13 cellular contexts compared by ENCODE assay signal in genomic region chr7:128915841-128916642, GRCh38. TPM values are rescaled to one million over a fixed set of nuclear protein-coding genes. Genes with fewer than 3 reads are reported as not detected.
DNase-seq lines count a peak whose midpoint lies in the region; ATAC-seq and TF ChIP-seq lines count a peak whose summit lies in the region.
"Had no signal": no experiment of that assay in that cellular context is flagged by ENCODE, and none has a peak within 500 bp of the region (broad histone marks: within the 10 kb centered on the region; RNA-seq: fewer than 3 reads in every experiment).

No MANE protein-coding gene starts in this region.

- H3K4me3 Mint-ChIP-seq in naive B cell = peak overlapping the region; percentile 80 to 97 (median 86)
- no peak overlapping the region for H3K4me3 Mint-ChIP-seq in T-helper 2 cell treated with Interferon-gamma antibody and Interleukin-4, amounts not matched to agents 5 μg/mL and 100 μg/mL, for 36 hours

- WGBS in suprapubic skin = 53% methylated on average over 21 of the region's 69 CpGs

- H3K9me3 ChIP-seq in ascending aorta (no peaks in the 10 kb centered on the region), suprapubic skin (no peaks in the 10 kb centered on the region), upper lobe of right lung (no peaks in the 10 kb centered on the region)
- H3K9me3 ChIP-seq: tibial nerve had no signal

- TF ChIP-seq CTCF in ascending aorta (IDR thresholded peaks at IDR 0.05) = no peak
- no peak for TF ChIP-seq CTCF in suprapubic skin (IDR thresholded peaks at IDR 0.05)
- no peak for TF ChIP-seq CTCF in upper lobe of right lung (IDR thresholded peaks at IDR 0.05)

- no peaks in the 10 kb centered on the region for H3K9me3 Mint-ChIP-seq in naive B cell
- H3K9me3 Mint-ChIP-seq in T-helper 2 cell treated with Interferon-gamma antibody and Interleukin-4, amounts not matched to agents 5 μg/mL and 100 μg/mL, for 36 hours = no peaks in the 10 kb centered on the region
- H3K9me3 Mint-ChIP-seq: nephron had no signal

- H3K27ac ChIP-seq in ascending aorta = no peak overlapping the region
- no peak overlapping the region for H3K27ac ChIP-seq in suprapubic skin
- no peak overlapping the region for H3K27ac ChIP-seq in upper lobe of right lung
- H3K27ac ChIP-seq: tibial nerve had no signal

- peak; percentile 61 for DNase-seq in activated effector memory CD4-positive, alpha-beta T cell treated with anti-CD3 and anti-CD28 coated beads, Interleukin-2, amount 50 U/mL, for 16 hours
- DNase-seq in activated effector memory CD4-positive, alpha-beta T cell treated with Interleukin-2 at 50 U/mL for 16 hours = no peak
- DNase-seq in ascending aorta (ENCODE audit: low spot score in 2 of 2) (peak in 1 of 2 donors; percentile 52), naive B cell (no peak), suprapubic skin (ENCODE audit: low spot score in 2 of 2) (peak in 1 of 2 donors; percentile 55), upper lobe of right lung (no peak), MV-4-11 (lab: John Stamatoyannopoulos, UW) (no peak)
- DNase-seq in T-helper 2 cell treated with Interferon-gamma antibody and Interleukin-4, amounts not matched to agents 5 μg/mL and 100 μg/mL, for 36 hours (ENCODE audit: low spot score) = no peak
- DNase-seq: NCI-H1694, NCI-H526 treated with DMSO at 0.1 percent for 48 hours had no signal

- peaks cover 0 to 6% of the 10 kb centered on the region in 2 donors for H3K4me1 ChIP-seq in ascending aorta
- peaks cover 15% of the 10 kb centered on the region for H3K4me1 ChIP-seq in suprapubic skin
- H3K4me1 ChIP-seq in upper lobe of right lung = peaks cover 4% of the 10 kb centered on the region

- intact Hi-C loops in ascending aorta (cut with DNase I) (no loop called here), upper lobe of right lung (cut with DNase I) (no loop called here)

- H3K4me3 ChIP-seq in ascending aorta (peak overlapping the region; percentile 27 to 38), suprapubic skin (peak overlapping the region; percentile 36), upper lobe of right lung (no peak overlapping the region)

- H3K27ac Mint-ChIP-seq in naive B cell = peak overlapping the region in 3 of 6 donors; percentile 27 to 85 (median 76)
- no peak overlapping the region for H3K27ac Mint-ChIP-seq in T-helper 2 cell treated with Interferon-gamma antibody and Interleukin-4, amounts not matched to agents 5 μg/mL and 100 μg/mL, for 36 hours

- ATAC-seq in naive B cell (ENCODE audit: low read depth in 2 of 2) = no peak
- ATAC-seq in upper lobe of right lung = no peak

- H3K36me3 ChIP-seq in ascending aorta (no peaks in the 10 kb centered on the region), suprapubic skin (no peaks in the 10 kb centered on the region), upper lobe of right lung (no peaks in the 10 kb centered on the region)
- H3K36me3 ChIP-seq: tibial nerve had no signal

- H3K36me3 Mint-ChIP-seq in naive B cell = no peaks in the 10 kb centered on the region
- H3K36me3 Mint-ChIP-seq in T-helper 2 cell treated with Interferon-gamma antibody and Interleukin-4, amounts not matched to agents 5 μg/mL and 100 μg/mL, for 36 hours (ENCODE audit: low read depth) = no peaks in the 10 kb centered on the region

- no peak for TF ChIP-seq EP300 in suprapubic skin (IDR thresholded peaks at IDR 0.05)

- no peaks in the 10 kb centered on the region for H3K27me3 ChIP-seq in ascending aorta
- H3K27me3 ChIP-seq in suprapubic skin = peaks cover 45% of the 10 kb centered on the region
- H3K27me3 ChIP-seq in upper lobe of right lung = peaks cover 50% of the 10 kb centered on the region

- H3K4me1 Mint-ChIP-seq in naive B cell = peaks cover 12 to 24% (median 12%) of the 10 kb centered on the region in 3 donors
- H3K4me1 Mint-ChIP-seq in T-helper 2 cell treated with Interferon-gamma antibody and Interleukin-4, amounts not matched to agents 5 μg/mL and 100 μg/mL, for 36 hours (ENCODE audit: low read depth) = peaks cover 3% of the 10 kb centered on the region

- peaks cover 17 to 39% (median 35%) of the 10 kb centered on the region in 3 donors for H3K27me3 Mint-ChIP-seq in naive B cell
- H3K27me3 Mint-ChIP-seq in T-helper 2 cell treated with Interferon-gamma antibody and Interleukin-4, amounts not matched to agents 5 μg/mL and 100 μg/mL, for 36 hours (ENCODE audit: low read depth) = peaks cover 69% of the 10 kb centered on the region

- TF ChIP-seq POLR2A in suprapubic skin (IDR thresholded peaks at IDR 0.05) = no peak

RNA-seq across cellular contexts. Expression of gene KCP, which starts 5.5 kb away (rescaled TPM):
- total RNA-seq in ascending aorta (1.2 TPM), suprapubic skin (under 1 TPM; 0.17 to 0.57 (median 0.36) TPM), upper lobe of right lung (1.3 TPM)
- polyA plus RNA-seq in naive B cell (ENCODE audit: low read depth in 6 of 6) = under 1 TPM in 4 of 6 donors, not detected in 2; 0.29 to 0.78 (median 0.37) TPM
- total RNA-seq: dermis microvascular lymphatic vessel endothelial cell had no signal

RNA-seq across cellular contexts. Expression of gene IRF5, which starts 21.7 kb away (rescaled TPM):
- total RNA-seq in ascending aorta (not detected), suprapubic skin (10 to 100 TPM in 3 of 4 donors, 1 to 10 TPM in 1; 8.9 to 22.8 (median 18.6) TPM), upper lobe of right lung (29.4 TPM)
- polyA plus RNA-seq in naive B cell (ENCODE audit: low read depth in 6 of 6) = 10 to 100 TPM; 54.4 to 78.0 (median 58.5) TPM

RNA-seq across cellular contexts. Expression of gene ATP6V1F, which starts 53.4 kb away (rescaled TPM):
- total RNA-seq in ascending aorta (142 TPM), suprapubic skin (100 to 1,000 TPM in 3 of 4 donors, 10 to 100 TPM in 1; 78.4 to 165 (median 148) TPM), upper lobe of right lung (180 TPM)
- polyA plus RNA-seq in naive B cell (ENCODE audit: low read depth in 6 of 6) = 100 to 1,000 TPM; 341 to 599 (median 381) TPM
